In genomic region chr3:195824425-195825190, GRCh38 we compare ENCODE assay signal across 9 cellular contexts. TPM values are rescaled to one million over a fixed set of nuclear protein-coding genes. Genes with fewer than 3 reads are reported as not detected.
DNase-seq lines count a peak whose midpoint lies in the region; TF ChIP-seq lines count a peak whose summit lies in the region.
"Not testable (repeated sequence)": the region's sequence is repeated elsewhere in the genome, so short reads cannot be mapped to it uniquely, and the experiment has no call there.
"Had no signal": no experiment of that assay in that cellular context is flagged by ENCODE, and none has a peak within 500 bp of the region (broad histone marks: within the 10 kb centered on the region; RNA-seq: fewer than 3 reads in every experiment).

No MANE protein-coding gene starts in this region.

- H4K20me1 ChIP-seq in BLaER1 treated with 17β-estradiol and CSF1 and Interleukin-3, amounts not matched to agents 10 nM and 100 nM; neural progenitor cell (ENCODE audit: low read depth); osteoblast (ENCODE audit: insufficient read depth, low read length): not testable (repeated sequence)

- H3F3A ChIP-seq in neural progenitor cell (ENCODE audit: low read depth) = not testable (repeated sequence)

- H3K27ac Mint-ChIP-seq in neural progenitor cell = not testable (repeated sequence)

- peaks cover 0 to 12% (median 0%) of the 10 kb centered on the region in 11 experiments; a peak in 6 of 22 replicates for H3K27me3 ChIP-seq in BLaER1 treated with 17β-estradiol and CSF1 and Interleukin-3, amounts not matched to agents 10 nM and 100 nM
- not testable (repeated sequence) for H3K27me3 ChIP-seq in neural progenitor cell
- peaks cover 13% of the 10 kb centered on the region for H3K27me3 ChIP-seq in osteoblast (ENCODE audit: insufficient read depth, low read length)

- not testable (repeated sequence) for TF ChIP-seq CTCF in neural progenitor cell (IDR thresholded peaks at IDR 0.05); osteoblast (IDR thresholded peaks at IDR 0.05; ENCODE audit: extremely low read depth, low read depth, low read length)

- peak overlapping the region in 2 of 11 experiments; percentile 2 to 19; a peak in 1 of 22 replicates for H3K9ac ChIP-seq in BLaER1 treated with 17β-estradiol and CSF1 and Interleukin-3, amounts not matched to agents 10 nM and 100 nM
- not testable (repeated sequence) for H3K9ac ChIP-seq in neural progenitor cell

- H3K4me1 Mint-ChIP-seq in neural progenitor cell = not testable (repeated sequence)

- not testable (repeated sequence) for H3K9me3 Mint-ChIP-seq in neural progenitor cell

- H3K36me3 Mint-ChIP-seq in neural progenitor cell = not testable (repeated sequence)

- peaks cover 9 to 41% (median 20%) of the 10 kb centered on the region in 10 experiments; a peak in 18 of 20 replicates for H3K4me1 ChIP-seq in BLaER1 treated with 17β-estradiol and CSF1 and Interleukin-3, amounts not matched to agents 10 nM and 100 nM
- not testable (repeated sequence) for H3K4me1 ChIP-seq in neural progenitor cell; osteoblast (ENCODE audit: insufficient read depth, low read length)

- TF ChIP-seq EP300 in Ishikawa (IDR thresholded peaks at IDR 0.05; ENCODE audit: borderline replicate concordance) = peak; percentile 7; the same call in 1 of the 2 replicates

- not testable (repeated sequence) for H3K9me3 ChIP-seq in BLaER1 treated with 17β-estradiol and CSF1 and Interleukin-3, amounts not matched to agents 10 nM and 100 nM (replicated peaks in 1 of 11); neural progenitor cell (ENCODE audit: low read depth); osteoblast (ENCODE audit: low read depth, low read length)

- H3K27ac ChIP-seq in BLaER1 treated with 17β-estradiol and CSF1 and Interleukin-3, amounts not matched to agents 10 nM and 100 nM = peak overlapping the region in 4 of 11 experiments; percentile 8 to 54 (median 34); a peak in 4 of 22 replicates
- H3K27ac ChIP-seq in neural progenitor cell; osteoblast (ENCODE audit: low read depth, low read length): not testable (repeated sequence)

- not testable (repeated sequence) for H3K36me3 ChIP-seq in BLaER1 treated with 17β-estradiol and CSF1 and Interleukin-3, amounts not matched to agents 10 nM and 100 nM; neural progenitor cell; osteoblast (ENCODE audit: insufficient read depth, low read length)

- not testable (repeated sequence) for TF ChIP-seq RAD21 in Ishikawa (IDR thresholded peaks at IDR 0.05; ENCODE audit: low read depth)

- H3K4me3 Mint-ChIP-seq in neural progenitor cell = not testable (repeated sequence)

- H3K27me3 Mint-ChIP-seq in neural progenitor cell (ENCODE audit: insufficient read depth, low read depth) = not testable (repeated sequence)

- peak; percentile 35 for DNase-seq in islet precursor cell
- peak; percentile 0 for DNase-seq in neural progenitor cell (ENCODE audit: low spot score)
- peak; percentile 54 for DNase-seq in osteoblast (ENCODE audit: insufficient read length, low spot score, missing footprints)

- not testable (repeated sequence) for H3K79me2 ChIP-seq in neural progenitor cell (ENCODE audit: low read depth); osteoblast (ENCODE audit: insufficient read depth, low read length)

- peak overlapping the region; percentile 41 to 86 (median 64); a peak in 19 of 22 replicates for H3K4me2 ChIP-seq in BLaER1 treated with 17β-estradiol and CSF1 and Interleukin-3, amounts not matched to agents 10 nM and 100 nM
- H3K4me2 ChIP-seq in neural progenitor cell; osteoblast (ENCODE audit: insufficient read depth, low read length): not testable (repeated sequence)

- H3K4me3 ChIP-seq in BLaER1 treated with 17β-estradiol and CSF1 and Interleukin-3, amounts not matched to agents 10 nM and 100 nM; neural progenitor cell; osteoblast (ENCODE audit: insufficient read depth, low read length): not testable (repeated sequence)

- not testable (repeated sequence) for H2AFZ ChIP-seq in neural progenitor cell (replicated peaks); osteoblast (ENCODE audit: low read length)

TF ChIP-seq in Ishikawa, 13 proteins besides CTCF, POLR2A, EP300 and RAD21:
- TF ChIP-seq ZBTB7A (IDR thresholded peaks at IDR 0.05; ENCODE audit: low read depth) (0 out of 2 replicates have a peak, but pooled peaks have one; percentile 19), TCF12 (IDR thresholded peaks at IDR 0.05; ENCODE audit: low read depth) (peak; percentile 91)

RNA-seq across cellular contexts. Expression of gene MUC4, which starts 12.9 kb away (rescaled TPM):
- total RNA-seq in neural progenitor cell (ENCODE audit: low replicate concordance) = 0.53 TPM in 1 of 2 replicates, not detected in the other
- total RNA-seq in osteoblast = not detected in 2 replicates
- total RNA-seq: A673; CD4-positive, alpha-beta memory T cell; CD4-positive, CD25-positive, alpha-beta regulatory T cell; Daoy had no signal

Comparison
In these comparisons a context has a peak if more than half of its experiments do, and no peak if none do; other contexts are left out.
1. DNase-seq: peak in every context shown above with its lines; median percentile 54 in osteoblast; 35 in islet precursor cell; 0 in neural progenitor cell.